Comparison of ENCODE assay signal across 8 cellular contexts in the genomic region with DNA sequence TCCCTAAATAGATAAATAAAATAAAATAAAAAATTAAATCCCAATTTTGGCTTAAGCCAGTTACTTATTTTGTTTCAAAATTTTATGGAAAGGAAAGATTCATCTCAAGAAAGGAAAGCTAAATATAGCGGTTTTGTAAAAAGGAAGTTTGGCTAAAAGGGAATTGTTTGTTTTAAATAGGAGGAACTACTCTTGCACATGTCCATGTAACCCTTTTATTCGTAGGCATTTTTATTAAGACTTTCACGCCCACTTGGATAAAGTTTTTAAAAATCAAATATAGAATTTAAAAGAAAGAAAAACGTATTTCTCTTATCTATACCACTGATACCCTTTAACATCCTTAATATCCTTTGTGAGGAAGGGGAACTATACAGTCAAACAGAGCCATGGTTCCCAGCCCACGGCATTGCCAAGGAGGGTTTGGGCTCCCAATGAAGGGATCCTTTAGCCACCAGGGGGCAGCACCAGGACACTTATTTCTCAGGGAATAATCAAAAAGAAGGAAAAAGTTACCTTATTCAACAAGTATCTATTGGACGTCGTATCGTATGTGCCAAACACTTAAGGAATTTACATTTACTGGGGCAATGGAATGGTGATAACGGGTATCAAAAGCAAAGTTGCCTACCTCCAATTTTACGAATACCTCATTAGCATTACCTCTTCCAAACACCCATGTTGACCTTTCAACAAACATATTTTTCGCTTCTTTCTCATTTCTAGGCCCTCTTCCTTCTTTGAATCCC. TPM values are rescaled to one million over a fixed set of nuclear protein-coding genes. Genes with fewer than 3 reads are reported as not detected.
DNase-seq lines count a peak whose midpoint lies in the region; ATAC-seq and TF ChIP-seq lines count a peak whose summit lies in the region.

No MANE protein-coding gene starts in this region.

- WGBS in IMR-90 (ENCODE audit: extremely low coverage in 2 of 2, insufficient read length in 1 of 2), 2 experiments = 100% methylated on average over 1 of the region's 11 CpGs; no CpG with 5 or more reads in 1 of the 2 experiments
- WGBS in gastroesophageal sphincter (ENCODE audit: low coverage in 1 of 2), 2 donors = 16 to 20% methylated on average over 11 of the region's 11 CpGs
- 28% methylated on average over 11 of the region's 11 CpGs for WGBS in suprapubic skin

- no peak overlapping the region for H3K27ac ChIP-seq in CD8-positive, alpha-beta T cell (ENCODE audit: low read depth, low read length)
- H3K27ac ChIP-seq in IMR-90 (ENCODE audit: insufficient read depth, low read length) (no peak overlapping the region), RWPE1 (no peak overlapping the region), gastroesophageal sphincter (no peak overlapping the region), suprapubic skin (no peak overlapping the region)

- no peaks in the 10 kb centered on the region for H3K36me3 Mint-ChIP-seq in CD8-positive, alpha-beta T cell

- H2BK120ac ChIP-seq in IMR-90 (ENCODE audit: low read depth, low read length) = no peak overlapping the region

- no peaks in the 10 kb centered on the region for H3K27me3 ChIP-seq in CD8-positive, alpha-beta T cell (ENCODE audit: insufficient read depth, low read length)
- no peaks in the 10 kb centered on the region for H3K27me3 ChIP-seq in IMR-90 (ENCODE audit: control insufficient read depth, insufficient read depth, low read length)
- peaks cover 18% of the 10 kb centered on the region for H3K27me3 ChIP-seq in gastroesophageal sphincter
- H3K27me3 ChIP-seq in suprapubic skin = no peaks in the 10 kb centered on the region

- H3K4ac ChIP-seq in IMR-90 (ENCODE audit: low read depth, low read length) = no peak overlapping the region

- peak; percentile 58 to 89 (median 81) for DNase-seq in CD8-positive, alpha-beta T cell
- DNase-seq in GM20000 (ENCODE audit: low spot score) (peak; percentile 78), IMR-90 (peak; percentile 66), RWPE1 (ENCODE audit: low spot score) (peak; percentile 73), omental fat pad (ENCODE audit: low spot score) (peak; percentile 100), suprapubic skin (ENCODE audit: low spot score in 2 of 2) (peak; percentile 92 to 94)
- DNase-seq in activated effector memory CD4-positive, alpha-beta T cell treated with Interleukin-2 at 50 U/mL for 16 hours = peak; percentile 66

- no peak for TF ChIP-seq EP300 in gastroesophageal sphincter (IDR thresholded peaks at IDR 0.05)
- no peak for TF ChIP-seq EP300 in suprapubic skin (IDR thresholded peaks at IDR 0.05)

- POLR2A ChIA-PET in CD8-positive, alpha-beta T cell (lab: Charles Lee) = no interaction called here
- POLR2A ChIA-PET in IMR-90 (lab: Charles Lee; ENCODE audit: unreplicated experiment) (no interaction called here), RWPE1 (lab: Yijun Ruan, JAX; ENCODE audit: low non-redundant PET) (no interaction called here)

- no peak overlapping the region for H2BK15ac ChIP-seq in IMR-90 (ENCODE audit: low read depth, low read length)

- no peak overlapping the region for H3K27ac Mint-ChIP-seq in CD8-positive, alpha-beta T cell

- peak; percentile 84 for TF ChIP-seq RAD21 in IMR-90 (IDR thresholded peaks at IDR 0.05; ENCODE audit: low read length)

- H3K4me1 Mint-ChIP-seq in CD8-positive, alpha-beta T cell (ENCODE audit: low read depth) = peaks cover 5% of the 10 kb centered on the region

- H3K9me3 Mint-ChIP-seq in CD8-positive, alpha-beta T cell = no peaks in the 10 kb centered on the region

- in situ Hi-C loops in IMR-90 (cut with MboI; ENCODE audit: low sequenced_read_pairs) = loop anchor here (5.0 to 10.0 kb wide), 2 partner anchors 133 to 190 kb away; no protein-coding TSS in a partner anchor

- intact Hi-C loops in CD8-positive, alpha-beta T cell (cut with DNase I, micrococcal nuclease) = loop anchor here (1.0 to 10.0 kb wide), 13 partner anchors 31 to 780 kb away; a partner anchor contains a TSS
- intact Hi-C loops in IMR-90 (cut with micrococcal nuclease) = loop anchor here (1.0 to 10.0 kb wide), 3 partner anchors 130 to 693 kb away; a partner anchor contains a TSS

- no peak overlapping the region for H3K23ac ChIP-seq in IMR-90 (ENCODE audit: low read depth, low read length)

- H2AFZ ChIP-seq in IMR-90 (replicated peaks; ENCODE audit: low read length, poor library complexity) = no peak overlapping the region

- peak; percentile 82 for ATAC-seq in CD8-positive, alpha-beta T cell
- ATAC-seq in IMR-90 (ENCODE audit: low read depth) (peak; percentile 87), gastroesophageal sphincter (peak; percentile 86), omental fat pad (ENCODE audit: low FRiP score) (peak; percentile 84)

- H3K9me1 ChIP-seq in IMR-90 (ENCODE audit: insufficient read depth, low read length) = no peaks in the 10 kb centered on the region

- no peaks in the 10 kb centered on the region for H3K27me3 Mint-ChIP-seq in CD8-positive, alpha-beta T cell (ENCODE audit: low read depth)

- no peak overlapping the region for H4K8ac ChIP-seq in IMR-90 (ENCODE audit: low read depth in 2 of 2, low read length in 2 of 2)

- H3K4me1 ChIP-seq in CD8-positive, alpha-beta T cell (ENCODE audit: insufficient read depth, low read length) = no peaks in the 10 kb centered on the region
- H3K4me1 ChIP-seq in IMR-90 (ENCODE audit: control insufficient read depth, insufficient read depth, low read length) (peaks cover 2% of the 10 kb centered on the region), gastroesophageal sphincter (peaks cover 0 to 3% (median 0%) of the 10 kb centered on the region in 3 donors), suprapubic skin (peaks cover 10% of the 10 kb centered on the region)

- H4K91ac ChIP-seq in IMR-90 (ENCODE audit: insufficient read depth, low read depth, low read length) = no peak overlapping the region

- H3K14ac ChIP-seq in IMR-90 (replicated peaks; ENCODE audit: low read depth, low read length) = no peak overlapping the region

- no peak overlapping the region for H3K4me3 ChIP-seq in CD8-positive, alpha-beta T cell (ENCODE audit: low read depth, low read length)
- H3K4me3 ChIP-seq in IMR-90 (ENCODE audit: insufficient read depth, low read depth, low read length) = no peak overlapping the region
- H3K4me3 ChIP-seq in gastroesophageal sphincter = no peak overlapping the region
- no peak overlapping the region for H3K4me3 ChIP-seq in suprapubic skin

- H2BK20ac ChIP-seq in IMR-90 (ENCODE audit: low read depth, low read length) = no peak overlapping the region

- peak; percentile 81 for TF ChIP-seq CTCF in CD8-positive, alpha-beta T cell (IDR thresholded peaks at IDR 0.05)
- TF ChIP-seq CTCF in GM20000 (IDR thresholded peaks at IDR 0.05; ENCODE audit: extremely low read depth, missing control alignments) = peak; percentile 80
- TF ChIP-seq CTCF in IMR-90 (conservative IDR thresholded peaks at IDR 0.05; ENCODE audit: low read depth, low read length) = peak; percentile 85
- TF ChIP-seq CTCF in RWPE1 (conservative IDR thresholded peaks at IDR 0.05; ENCODE audit: low read depth) = peak; percentile 84
- peak; percentile 83 to 90 (median 86) for TF ChIP-seq CTCF in gastroesophageal sphincter (IDR thresholded peaks at IDR 0.05)
- TF ChIP-seq CTCF in omental fat pad (IDR thresholded peaks at IDR 0.05) = peak in 2 of 3 donors; percentile 23 to 55
- peak; percentile 72 to 75 for TF ChIP-seq CTCF in suprapubic skin (IDR thresholded peaks at IDR 0.05)

- no TSS peak for BruUV-seq in IMR-90 (replicated peaks; lab: Mats Ljungman, UMichigan)

- no peak overlapping the region for H3K18ac ChIP-seq in IMR-90 (ENCODE audit: low read depth, low read length)

- dilution Hi-C loops in IMR-90 (cut with HindIII; ENCODE audit: low sequenced_read_pairs, unreplicated experiment) = no loop called here

- no peak overlapping the region for H2BK5ac ChIP-seq in IMR-90 (ENCODE audit: low read depth, low read length, poor library complexity, severe bottlenecking)

- no peaks in the 10 kb centered on the region for H3K79me1 ChIP-seq in IMR-90 (ENCODE audit: low read depth in 1 of 2, low read length in 2 of 2)

- H3K4me3 Mint-ChIP-seq in CD8-positive, alpha-beta T cell = no peak overlapping the region

- CTCF ChIA-PET in CD8-positive, alpha-beta T cell (lab: Charles Lee) = interaction anchor here (0.7 to 3.6 kb wide), 5 partner anchors 28 to 246 kb away, joined by 3 to 27 read pairs (median 4); no protein-coding TSS in a partner anchor
- CTCF ChIA-PET in IMR-90 (lab: Yijun Ruan, JAX) = interaction anchor here (0.6 kb wide), 1 partner anchor 1440 kb away, joined by 4 read pairs; no protein-coding TSS in a partner anchor
- CTCF ChIA-PET in RWPE1 (lab: Yijun Ruan, JAX) = interaction anchor here (0.6 kb wide), 2 partner anchors 32 to 206 kb away, joined by 3 read pairs; no protein-coding TSS in a partner anchor

- H2AK9ac ChIP-seq in IMR-90 (replicated peaks; ENCODE audit: low read depth, low read length, poor library complexity) = no peak overlapping the region

- no peak overlapping the region for H3K56ac ChIP-seq in IMR-90 (ENCODE audit: extremely low read depth, insufficient read depth, low read length)

- H3K36me3 ChIP-seq in CD8-positive, alpha-beta T cell (ENCODE audit: insufficient read depth, low read length) = no peaks in the 10 kb centered on the region
- H3K36me3 ChIP-seq in IMR-90 (ENCODE audit: control insufficient read depth, insufficient read depth, low read length) (no peaks in the 10 kb centered on the region), gastroesophageal sphincter (no peaks in the 10 kb centered on the region), suprapubic skin (no peaks in the 10 kb centered on the region)

- H3K9me3 ChIP-seq in CD8-positive, alpha-beta T cell (ENCODE audit: low read length) = no peaks in the 10 kb centered on the region
- H3K9me3 ChIP-seq in IMR-90 (ENCODE audit: control insufficient read depth, insufficient read depth, low read length) = no peaks in the 10 kb centered on the region
- H3K9me3 ChIP-seq in gastroesophageal sphincter = no peaks in the 10 kb centered on the region
- no peaks in the 10 kb centered on the region for H3K9me3 ChIP-seq in suprapubic skin

- no peak overlapping the region for H4K5ac ChIP-seq in IMR-90 (ENCODE audit: low read depth, low read length)

- no peak for TF ChIP-seq POLR2A in IMR-90 (IDR thresholded peaks at IDR 0.05; ENCODE audit: low read depth, low read length)
- TF ChIP-seq POLR2A in gastroesophageal sphincter (IDR thresholded peaks at IDR 0.05) = no peak
- TF ChIP-seq POLR2A in suprapubic skin (IDR thresholded peaks at IDR 0.05) = no peak

- H4K20me1 ChIP-seq in IMR-90 (ENCODE audit: insufficient read depth, low read length) = no peaks in the 10 kb centered on the region; the same call in 1 of the 2 replicates

- H3K9ac ChIP-seq in IMR-90 (ENCODE audit: low read depth, low read length) = no peak overlapping the region

- peak overlapping the region; percentile 73 for H3K4me2 ChIP-seq in IMR-90 (ENCODE audit: low read depth, low read length)

- no peak overlapping the region for H2AK5ac ChIP-seq in IMR-90 (ENCODE audit: low read depth, low read length)

RNA-seq across cellular contexts. Expression of a gene that starts 27.7 kb away (rescaled TPM):
- total RNA-seq in CD8-positive, alpha-beta T cell = 10 to 100 TPM; 51.2 to 51.9 TPM
- 16.4 and 16.8 TPM in 2 replicates for total RNA-seq in IMR-90 (2012; rRNA removed)
- 9.0 and 11.0 TPM in 2 replicates for polyA plus RNA-seq in IMR-90 (2012; rRNA removed)
- polyA plus RNA-seq in IMR-90 (2012; cell fraction: cytosol; rRNA removed) = 3.4 and 4.4 TPM in 2 replicates
- polyA plus RNA-seq in IMR-90 (2012; cell fraction: nucleus; rRNA removed; ENCODE audit: low replicate concordance) = 4.5 and 6.9 TPM in 2 replicates
- 10 to 100 TPM; 25.5 to 31.6 (median 28.9) TPM for total RNA-seq in gastroesophageal sphincter
- 10 to 100 TPM; 16.1 to 25.2 (median 20.1) TPM for total RNA-seq in omental fat pad
- 10 to 100 TPM; 14.0 to 25.6 (median 17.2) TPM for total RNA-seq in suprapubic skin

RNA-seq across cellular contexts. Expression of a gene that starts 32.7 kb away (rescaled TPM):
- total RNA-seq in CD8-positive, alpha-beta T cell = 10 to 100 TPM; 13.8 to 16.3 TPM
- 2.5 and 9.7 TPM in 2 replicates for total RNA-seq in IMR-90 (2012; rRNA removed)
- 7.3 and 9.5 TPM in 2 replicates for polyA plus RNA-seq in IMR-90 (2012; rRNA removed)
- polyA plus RNA-seq in IMR-90 (2012; cell fraction: cytosol; rRNA removed) = 6.3 and 10.1 TPM in 2 replicates
- 1.6 and 3.2 TPM in 2 replicates for polyA plus RNA-seq in IMR-90 (2012; cell fraction: nucleus; rRNA removed; ENCODE audit: low replicate concordance)
- 10 to 100 TPM; 27.9 to 64.4 (median 48.4) TPM for total RNA-seq in gastroesophageal sphincter
- 10 to 100 TPM; 11.5 to 28.5 (median 13.9) TPM for total RNA-seq in omental fat pad
- total RNA-seq in suprapubic skin = 10 to 100 TPM in 3 of 4 donors, 1 to 10 TPM in 1; 9.9 to 21.2 (median 18.8) TPM
